Comparison of ENCODE assay signal across 14 cellular contexts in genomic region chr10:124370426-124370825, GRCh38. TPM values are rescaled to one million over a fixed set of nuclear protein-coding genes. Genes with fewer than 3 reads are reported as not detected.
DNase-seq lines count a peak whose midpoint lies in the region; ATAC-seq and TF ChIP-seq lines count a peak whose summit lies in the region.
"Had no signal": no experiment of that assay in that cellular context is flagged by ENCODE, and none has a peak within 500 bp of the region (broad histone marks: within the 10 kb centered on the region; RNA-seq: fewer than 3 reads in every experiment).

No MANE protein-coding gene starts in this region.

- no peaks in the 10 kb centered on the region for H3K79me2 ChIP-seq in Karpas-422 (ENCODE audit: low read length)

- H3K9me3 ChIP-seq in BLaER1 treated with 17β-estradiol and CSF1 and Interleukin-3, amounts not matched to agents 10 nM and 100 nM (replicated peaks in 1 of 11), result peaks cover 10 to 20% (median 17%) of the 10 kb centered on the region in 11 experiments; a peak in 21 of 22 replicates
- no peaks in the 10 kb centered on the region for H3K9me3 ChIP-seq in Karpas-422 (ENCODE audit: low read length)

- peaks cover 0 to 5% (median 0%) of the 10 kb centered on the region in 11 experiments; a peak in 1 of 22 replicates for H3K27me3 ChIP-seq in BLaER1 treated with 17β-estradiol and CSF1 and Interleukin-3, amounts not matched to agents 10 nM and 100 nM
- no peaks in the 10 kb centered on the region for H3K27me3 ChIP-seq in Karpas-422 (ENCODE audit: low read length)

- peaks cover 53 to 91% (median 75%) of the 10 kb centered on the region in 10 experiments for H3K4me1 ChIP-seq in BLaER1 treated with 17β-estradiol and CSF1 and Interleukin-3, amounts not matched to agents 10 nM and 100 nM
- H3K4me1 ChIP-seq in Karpas-422 (ENCODE audit: low read length), result no peaks in the 10 kb centered on the region
- H3K4me1 ChIP-seq: Caco-2 had no signal

- peak overlapping the region in 10 of 11 experiments; percentile 16 to 66 (median 48); a peak in 19 of 22 replicates for H3K27ac ChIP-seq in BLaER1 treated with 17β-estradiol and CSF1 and Interleukin-3, amounts not matched to agents 10 nM and 100 nM
- H3K27ac ChIP-seq in Karpas-422 (ENCODE audit: low read length), result no peak overlapping the region
- H3K27ac ChIP-seq: C4-2B had no signal

- H3K36me3 ChIP-seq in BLaER1 treated with 17β-estradiol and CSF1 and Interleukin-3, amounts not matched to agents 10 nM and 100 nM, result 0 out of 22 replicates have a peak, but pooled peaks cover 0 to 8% (median 0%) of the 10 kb centered on the region in 11 experiments
- H3K36me3 ChIP-seq in Karpas-422 (ENCODE audit: insufficient read depth, low read length), result no peaks in the 10 kb centered on the region

- no peak for TF ChIP-seq CTCF in omental fat pad (IDR thresholded peaks at IDR 0.05)

- H3K9ac ChIP-seq in BLaER1 treated with 17β-estradiol and CSF1 and Interleukin-3, amounts not matched to agents 10 nM and 100 nM, result peak overlapping the region in 6 of 11 experiments; percentile 25 to 56 (median 38); a peak in 9 of 22 replicates
- H3K9ac ChIP-seq in Karpas-422 (ENCODE audit: low read length), result no peak overlapping the region

- peak; percentile 17 for DNase-seq in omental fat pad (ENCODE audit: low spot score)
- no peak for DNase-seq in Karpas-422
- no peak for DNase-seq in NCI-H524 (lab: John Stamatoyannopoulos, UW)
- DNase-seq in GF-D8 (lab: John Stamatoyannopoulos, UW), result no peak
- DNase-seq: 8988T; AML-193; Caco-2; Calu3; CD4-positive, alpha-beta T cell; CD8-positive, alpha-beta T cell; DMS79 treated with DMSO at 0.1 percent for 48 hours had no signal

- ATAC-seq in omental fat pad (ENCODE audit: low FRiP score), result no peak
- ATAC-seq: CD8-positive, alpha-beta T cell; GM12878 had no signal

- peak overlapping the region; percentile 73 to 95 (median 83) for H3K4me2 ChIP-seq in BLaER1 treated with 17β-estradiol and CSF1 and Interleukin-3, amounts not matched to agents 10 nM and 100 nM
- no peak overlapping the region for H3K4me2 ChIP-seq in Karpas-422 (ENCODE audit: low read depth, low read length, poor library complexity, severe bottlenecking)

- H3K9me2 ChIP-seq in Karpas-422 (replicated peaks; ENCODE audit: insufficient read depth, low read length), result no peaks in the 10 kb centered on the region

- no peaks in the 10 kb centered on the region for H4K20me1 ChIP-seq in BLaER1 treated with 17β-estradiol and CSF1 and Interleukin-3, amounts not matched to agents 10 nM and 100 nM
- no peaks in the 10 kb centered on the region for H4K20me1 ChIP-seq in Karpas-422 (ENCODE audit: insufficient read depth, low read depth, low read length)

- peak overlapping the region in 2 of 10 experiments; percentile 5 to 10; a peak in 1 of 20 replicates for H3K4me3 ChIP-seq in BLaER1 treated with 17β-estradiol and CSF1 and Interleukin-3, amounts not matched to agents 10 nM and 100 nM
- no peak overlapping the region for H3K4me3 ChIP-seq in Karpas-422 (ENCODE audit: low read length)
- H3K4me3 ChIP-seq: GM12878 had no signal

- no peak overlapping the region for H2AFZ ChIP-seq in Karpas-422 (ENCODE audit: low read length)

RNA-seq across cellular contexts. Expression of gene OAT, which starts 48.3 kb away (rescaled TPM):
- total RNA-seq in omental fat pad, result 100 to 1,000 TPM in 1 of 4 donors, 10 to 100 TPM in 3; 62.4 to 120 (median 85.3) TPM
- 64.8 and 98.4 TPM in 2 replicates for total RNA-seq in Karpas-422 (2014; rRNA removed; shearing (Covaris generic); ENCODE audit: low replicate concordance)
